ENCODE assay signal across 8 cellular contexts in genomic region chr19:14333101-14333871, GRCh38. TPM values are rescaled to one million over a fixed set of nuclear protein-coding genes. Genes with fewer than 3 reads are reported as not detected.
DNase-seq lines count a peak whose midpoint lies in the region; ATAC-seq and TF ChIP-seq lines count a peak whose summit lies in the region.

No MANE protein-coding gene starts in this region.

- H3K36me3 Mint-ChIP-seq in Caco-2 (ENCODE audit: insufficient read depth, unreplicated experiment), result no peaks in the 10 kb centered on the region

- peak in 1 of 2 experiments; percentile 32 for DNase-seq in Caco-2
- no peak for DNase-seq in Panc1 (ENCODE audit: low read depth, low spot score)
- peak; percentile 31 for DNase-seq in fibroblast of mammary gland (ENCODE audit: low read depth)
- peak; percentile 30 to 57 for DNase-seq in trophoblast cell
- no peak for DNase-seq in NCI-H1105 treated with DMSO at 0.1 percent for 48 hours (lab: John Stamatoyannopoulos, UW)
- no peak for DNase-seq in NCI-H187 (lab: John Stamatoyannopoulos, UW)
- no peak for DNase-seq in activated effector memory CD4-positive, alpha-beta T cell treated with anti-CD3 and anti-CD28 coated beads, Interleukin-2, amount 50 U/mL, for 16 hours

- TF ChIP-seq CTCF in Caco-2 (IDR thresholded peaks at IDR 0.05; ENCODE audit: insufficient read depth in 1 of 2, low read depth in 1 of 2, low read length in 1 of 2, severe bottlenecking in 1 of 2, unreplicated experiment in 1 of 2) (no peak), Panc1 (IDR thresholded peaks at IDR 0.05) (no peak), fibroblast of mammary gland (conservative IDR thresholded peaks at IDR 0.05; ENCODE audit: control insufficient read depth, insufficient read depth, low read depth, low read length) (no peak)

- ATAC-seq in Panc1 (peak; percentile 94), HG02588 (IDR thresholded peaks at IDR 0.05; ENCODE audit: unreplicated experiment) (no peak)

- peak overlapping the region; percentile 52 for H3K4me2 ChIP-seq in trophoblast cell (ENCODE audit: low read length)

- H3K27me3 ChIP-seq in Caco-2 (replicated peaks; ENCODE audit: control insufficient read depth, insufficient read depth, low read length), result no peaks in the 10 kb centered on the region
- H3K27me3 ChIP-seq in Panc1 (ENCODE audit: control insufficient read depth, insufficient read depth, low read length), result no peaks in the 10 kb centered on the region
- H3K27me3 ChIP-seq in trophoblast cell (ENCODE audit: insufficient read depth, low read length), result no peaks in the 10 kb centered on the region

- no peak overlapping the region for H3K27ac Mint-ChIP-seq in Caco-2 (ENCODE audit: unreplicated experiment)

- no CpG with 5 or more reads among the region's 37 CpGs for WGBS in trophoblast cell (ENCODE audit: extremely low coverage, insufficient coverage, insufficient read length)

- CTCF ChIA-PET in Caco-2 (lab: Charles Lee) (no interaction called here), Panc1 (lab: Charles Lee) (no interaction called here)

- peaks cover 2% of the 10 kb centered on the region for H3K79me1 ChIP-seq in trophoblast cell (ENCODE audit: low read length)

- no peaks in the 10 kb centered on the region for H3K79me2 ChIP-seq in trophoblast cell (ENCODE audit: control insufficient read depth, insufficient read depth, low read length, poor library complexity)

- peak overlapping the region; percentile 66 for H4K8ac ChIP-seq in trophoblast cell (ENCODE audit: low read depth, low read length)

- BruUV-seq in Caco-2 (replicated peaks; lab: Mats Ljungman, UMichigan) (no TSS peak), Panc1 (replicated peaks; lab: Mats Ljungman, UMichigan) (no TSS peak)

- H3K4me3 ChIP-seq in Caco-2 (ENCODE audit: low read depth, low read length) (peak overlapping the region; percentile 30), Panc1 (ENCODE audit: low read depth in 2 of 2, low read length in 2 of 2) (peak overlapping the region; percentile 33 to 59), fibroblast of mammary gland (ENCODE audit: control insufficient read depth, low read depth, low read length) (peak overlapping the region; percentile 33), trophoblast cell (ENCODE audit: low read depth, low read length) (no peak overlapping the region)

- intact Hi-C loops in Caco-2 (cut with micrococcal nuclease; ENCODE audit: unreplicated experiment) (no loop called here), Panc1 (cut with micrococcal nuclease; ENCODE audit: unreplicated experiment) (no loop called here)

- H2BK120ac ChIP-seq in trophoblast cell (ENCODE audit: insufficient read depth, low read length, poor library complexity), result no peak overlapping the region

- no peak overlapping the region for H4K12ac ChIP-seq in trophoblast cell (ENCODE audit: low read depth, low read length)

- POLR2A ChIA-PET in Caco-2 (lab: Charles Lee) (interaction anchor here (0.7 kb wide), 1 partner anchor 197 kb away, joined by 12 read pairs; the partner anchor contains the start of gene ASF1B), Panc1 (lab: Charles Lee) (no interaction called here)

- H3K18ac ChIP-seq in trophoblast cell (ENCODE audit: low read length), result no peak overlapping the region

- H3K27me3 Mint-ChIP-seq in Caco-2 (ENCODE audit: insufficient read depth, unreplicated experiment), result no peaks in the 10 kb centered on the region

- H3K4ac ChIP-seq in trophoblast cell (ENCODE audit: low read depth, low read length), result no peak overlapping the region

- H2AFZ ChIP-seq in trophoblast cell (ENCODE audit: insufficient read depth, low read length, poor library complexity), result no peak overlapping the region

- no peak overlapping the region for H2BK12ac ChIP-seq in trophoblast cell (ENCODE audit: low read length)

- H3K4me3 Mint-ChIP-seq in Caco-2 (ENCODE audit: unreplicated experiment), result peak overlapping the region; percentile 62

- H3K9me3 ChIP-seq in Caco-2 (0 out of 2 replicates have a peak, but pooled peaks cover 4% of the 10 kb centered on the region), Panc1 (ENCODE audit: control insufficient read depth, insufficient read depth, low read depth, low read length) (no peaks in the 10 kb centered on the region), trophoblast cell (ENCODE audit: insufficient read depth, low read depth, low read length) (peaks cover 7% of the 10 kb centered on the region)

- no peak overlapping the region for H2AK5ac ChIP-seq in trophoblast cell (ENCODE audit: low read length)

- H3K27ac ChIP-seq in Panc1 (ENCODE audit: low read length) (peak overlapping the region; percentile 54; the same call in 1 of the 2 replicates), trophoblast cell (ENCODE audit: low read depth, low read length) (no peak overlapping the region)

- peak overlapping the region; percentile 22 for H3K9ac ChIP-seq in trophoblast cell (ENCODE audit: low read length)

- H3K36me3 ChIP-seq in Caco-2 (ENCODE audit: control insufficient read depth, insufficient read depth, low read length) (no peaks in the 10 kb centered on the region), Panc1 (ENCODE audit: control insufficient read depth, insufficient read depth, low read length) (no peaks in the 10 kb centered on the region), trophoblast cell (ENCODE audit: control insufficient read depth in 1 of 2, insufficient read depth in 2 of 2, low read length in 2 of 2) (no peaks in the 10 kb centered on the region)

- no peaks in the 10 kb centered on the region for H3K4me1 Mint-ChIP-seq in Caco-2 (ENCODE audit: low read depth, unreplicated experiment)

- H3K9me3 Mint-ChIP-seq in Caco-2 (ENCODE audit: unreplicated experiment), result no peaks in the 10 kb centered on the region

- H3K23ac ChIP-seq in trophoblast cell (ENCODE audit: low read length), result no peak overlapping the region

- no peak overlapping the region for H2BK5ac ChIP-seq in trophoblast cell (ENCODE audit: low read depth, low read length, poor library complexity)

- in situ Hi-C loops in Panc1 (cut with HindIII; ENCODE audit: low pct_unique_long_range_greater_than_20kb, low sequenced_read_pairs), result no loop called here

- no peak overlapping the region for H3K14ac ChIP-seq in trophoblast cell (ENCODE audit: low read length)

- H3K4me1 ChIP-seq in Caco-2 (no peaks in the 10 kb centered on the region), Panc1 (ENCODE audit: control insufficient read depth, insufficient read depth, low read length) (no peaks in the 10 kb centered on the region), trophoblast cell (ENCODE audit: control insufficient read depth in 1 of 2, insufficient read depth in 2 of 2, low read length in 2 of 2) (peaks cover 0 to 5% of the 10 kb centered on the region in 2 experiments)

- H4K91ac ChIP-seq in trophoblast cell (ENCODE audit: low read depth, low read length), result no peak overlapping the region

RNA-seq across cellular contexts. Expression of gene ADGRE5, which starts 48.0 kb away (rescaled TPM):
- total RNA-seq in Caco-2 (2022), result 24.8 and 34.8 TPM in 2 replicates
- 109 TPM for total RNA-seq in Panc1 (2021; ENCODE audit: unreplicated experiment)
- polyA plus RNA-seq in Panc1 (2012; ENCODE audit: insufficient read length), result 128 TPM
- 6.7 and 7.6 TPM in 2 replicates for polyA plus RNA-seq in trophoblast cell (2013)

Comparison
In these comparisons a context has a peak if more than half of its experiments do, and no peak if none do; other contexts are left out.
1. DNase-seq: peak in fibroblast of mammary gland (single experiment) and trophoblast cell (2 of 2); none in Panc1 (single experiment), NCI-H1105 treated with DMSO at 0.1 percent for 48 hours (single experiment), NCI-H187 (0 of 2) and activated effector memory CD4-positive, alpha-beta T cell treated with anti-CD3 and anti-CD28 coated beads, Interleukin-2, amount 50 U/mL, for 16 hours (single experiment).